In genomic region chr4:173991814-173992213, GRCh38 we compare ENCODE assay signal across 36 cellular contexts.
"Had no signal": no experiment of that assay in that cellular context is flagged by ENCODE, and none has a peak within 500 bp of the region (broad histone marks: within the 10 kb centered on the region; RNA-seq: fewer than 3 reads in every experiment).

No MANE protein-coding gene starts in this region.

- H3K4me1 ChIP-seq: Peyer's patch had no signal

- H3K27ac Mint-ChIP-seq: activated B cell treated with CpG ODN at 0.5 μM for 24 hours; activated CD4-positive, alpha-beta memory T cell treated with anti-CD3 and anti-CD28 coated beads for 36 hours; activated naive CD4-positive, alpha-beta T cell treated with anti-CD3 and anti-CD28 coated beads, Interleukin-2, amount 10 ng/mL, durations not matched to agents 7 days and 5 days; activated naive CD8-positive, alpha-beta T cell; activated naive CD8-positive, alpha-beta T cell treated with anti-CD3 and anti-CD28 coated beads, Interleukin-2, amount 50 U/mL, for 24 hours; activated T-helper 1 cell treated with anti-CD3 and anti-CD28 coated beads, Interleukin-12 subunit alpha, Interleukin-12 subunit beta, Interleukin-2, Interleukin-4 antibody, amounts not matched to agents 30 ng/mL and 10 ng/mL and 1 ng/mL, durations not matched to agents 14 hours and 24 hours and 36 hours; T-cell; T-helper 17 cell had no signal

- H3K36me3 ChIP-seq: brain microvascular endothelial cell, MG63, Peyer's patch had no signal

- H3K27me3 ChIP-seq: brain microvascular endothelial cell, MG63, Peyer's patch had no signal

- DNase-seq: activated B cell treated with CpG ODN at 0.5 μM for 24 hours; activated CD4-positive, alpha-beta memory T cell treated with anti-CD3 and anti-CD28 coated beads for 36 hours; activated CD4-positive, alpha-beta T cell treated with anti-CD3 and anti-CD28 coated beads for 4 hours; activated CD4-positive, alpha-beta T cell treated with anti-CD3 and anti-CD28 coated beads, Interleukin-2, amount 50 U/mL, for 1 hour; activated CD4-positive, CD25-positive, alpha-beta regulatory T cell treated with anti-CD3 and anti-CD28 coated beads, Interleukin-2, amount 50 U/mL, for 72 hours; activated CD8-positive, alpha-beta memory T cell treated with anti-CD3 and anti-CD28 coated beads, Interleukin-2, amount 50 U/mL, for 4 hours; activated naive CD4-positive, alpha-beta T cell treated with anti-CD3 and anti-CD28 coated beads, Interleukin-2, amount 10 ng/mL, durations not matched to agents 7 days and 5 days; activated naive CD8-positive, alpha-beta T cell treated with anti-CD3 and anti-CD28 coated beads, Interleukin-2, amount 50 U/mL, for 24 hours; activated T-cell treated with anti-CD3 and anti-CD28 coated beads for 4 hours; activated T-cell treated with anti-CD3 and anti-CD28 coated beads, Interleukin-2, amount 50 U/mL, for 4 hours; amniotic stem cell; aorta; brain microvascular endothelial cell; Kasumi-1; KG1; MG63; NCI-H1092; NCI-H1436 treated with DMSO at 0.1 percent for 48 hours; NCI-H1694 treated with DMSO at 0.1 percent for 48 hours; NCI-H2029; NCI-H345; NCI-H510A; NCI-H526; NCI-H748 treated with DMSO at 0.1 percent for 48 hours; NK-92 treated with Interleukin-12 subunit alpha and Interleukin-12 subunit beta, amount 100 ng/mL, for 24 hours; PC-3; Peyer's patch; RPMI8226; SIG-M5; T-cell; T-helper 17 cell; T-helper 9 cell had no signal

- H3K9me3 Mint-ChIP-seq: activated B cell treated with CpG ODN at 0.5 μM for 24 hours; activated CD4-positive, alpha-beta memory T cell treated with anti-CD3 and anti-CD28 coated beads for 36 hours; activated naive CD4-positive, alpha-beta T cell treated with anti-CD3 and anti-CD28 coated beads, Interleukin-2, amount 10 ng/mL, durations not matched to agents 7 days and 5 days; activated naive CD8-positive, alpha-beta T cell treated with anti-CD3 and anti-CD28 coated beads, Interleukin-2, amount 50 U/mL, for 24 hours; activated T-cell treated with anti-CD3 and anti-CD28 coated beads, Interleukin-2, amount 50 U/mL, for 4 hours; activated T-helper 1 cell treated with anti-CD3 and anti-CD28 coated beads, Interleukin-12 subunit alpha, Interleukin-12 subunit beta, Interleukin-2, Interleukin-4 antibody, amounts not matched to agents 30 ng/mL and 10 ng/mL and 1 ng/mL, durations not matched to agents 14 hours and 24 hours and 36 hours; central memory CD8-positive, alpha-beta T cell; T-cell had no signal

- ATAC-seq: activated naive CD8-positive, alpha-beta T cell treated with anti-CD3 and anti-CD28 coated beads, Interleukin-2, amount 50 U/mL, for 24 hours; activated T-cell treated with anti-CD3 and anti-CD28 coated beads, Interleukin-2, amount 50 U/mL, for 4 hours; PC-3; T-cell; T-helper 17 cell had no signal

- H3K4me3 Mint-ChIP-seq: activated B cell treated with CpG ODN at 0.5 μM for 24 hours; activated CD4-positive, alpha-beta memory T cell treated with anti-CD3 and anti-CD28 coated beads for 36 hours; activated naive CD4-positive, alpha-beta T cell treated with anti-CD3 and anti-CD28 coated beads, Interleukin-2, amount 10 ng/mL, durations not matched to agents 7 days and 5 days; activated naive CD8-positive, alpha-beta T cell; activated naive CD8-positive, alpha-beta T cell treated with anti-CD3 and anti-CD28 coated beads, Interleukin-2, amount 50 U/mL, for 24 hours; activated T-cell treated with anti-CD3 and anti-CD28 coated beads, Interleukin-2, amount 50 U/mL, for 4 hours; activated T-helper 1 cell treated with anti-CD3 and anti-CD28 coated beads, Interleukin-12 subunit alpha, Interleukin-12 subunit beta, Interleukin-2, Interleukin-4 antibody, amounts not matched to agents 30 ng/mL and 10 ng/mL and 1 ng/mL, durations not matched to agents 14 hours and 24 hours and 36 hours; central memory CD8-positive, alpha-beta T cell; T-cell; T-helper 17 cell had no signal

- H3K27me3 Mint-ChIP-seq: activated B cell treated with CpG ODN at 0.5 μM for 24 hours; activated CD4-positive, alpha-beta memory T cell treated with anti-CD3 and anti-CD28 coated beads for 36 hours; activated naive CD4-positive, alpha-beta T cell treated with anti-CD3 and anti-CD28 coated beads, Interleukin-2, amount 10 ng/mL, durations not matched to agents 7 days and 5 days; activated naive CD8-positive, alpha-beta T cell treated with anti-CD3 and anti-CD28 coated beads, Interleukin-2, amount 50 U/mL, for 24 hours; central memory CD8-positive, alpha-beta T cell; T-helper 17 cell had no signal

- H3K27ac ChIP-seq: brain microvascular endothelial cell, VCaP had no signal

- H3K36me3 Mint-ChIP-seq: activated CD4-positive, alpha-beta memory T cell treated with anti-CD3 and anti-CD28 coated beads for 36 hours; activated naive CD4-positive, alpha-beta T cell treated with anti-CD3 and anti-CD28 coated beads, Interleukin-2, amount 10 ng/mL, durations not matched to agents 7 days and 5 days; activated naive CD8-positive, alpha-beta T cell; T-cell had no signal

- H3K4me1 Mint-ChIP-seq: activated B cell treated with CpG ODN at 0.5 μM for 24 hours; activated naive CD4-positive, alpha-beta T cell treated with anti-CD3 and anti-CD28 coated beads, Interleukin-2, amount 10 ng/mL, durations not matched to agents 7 days and 5 days; activated naive CD8-positive, alpha-beta T cell treated with anti-CD3 and anti-CD28 coated beads, Interleukin-2, amount 50 U/mL, for 24 hours; central memory CD8-positive, alpha-beta T cell; T-cell; T-helper 17 cell had no signal

- H3K4me3 ChIP-seq: MG63, Peyer's patch had no signal

- H3K9me3 ChIP-seq: MG63, Peyer's patch had no signal
